Comparison of ENCODE assay signal across 6 cellular contexts in the genomic region with DNA sequence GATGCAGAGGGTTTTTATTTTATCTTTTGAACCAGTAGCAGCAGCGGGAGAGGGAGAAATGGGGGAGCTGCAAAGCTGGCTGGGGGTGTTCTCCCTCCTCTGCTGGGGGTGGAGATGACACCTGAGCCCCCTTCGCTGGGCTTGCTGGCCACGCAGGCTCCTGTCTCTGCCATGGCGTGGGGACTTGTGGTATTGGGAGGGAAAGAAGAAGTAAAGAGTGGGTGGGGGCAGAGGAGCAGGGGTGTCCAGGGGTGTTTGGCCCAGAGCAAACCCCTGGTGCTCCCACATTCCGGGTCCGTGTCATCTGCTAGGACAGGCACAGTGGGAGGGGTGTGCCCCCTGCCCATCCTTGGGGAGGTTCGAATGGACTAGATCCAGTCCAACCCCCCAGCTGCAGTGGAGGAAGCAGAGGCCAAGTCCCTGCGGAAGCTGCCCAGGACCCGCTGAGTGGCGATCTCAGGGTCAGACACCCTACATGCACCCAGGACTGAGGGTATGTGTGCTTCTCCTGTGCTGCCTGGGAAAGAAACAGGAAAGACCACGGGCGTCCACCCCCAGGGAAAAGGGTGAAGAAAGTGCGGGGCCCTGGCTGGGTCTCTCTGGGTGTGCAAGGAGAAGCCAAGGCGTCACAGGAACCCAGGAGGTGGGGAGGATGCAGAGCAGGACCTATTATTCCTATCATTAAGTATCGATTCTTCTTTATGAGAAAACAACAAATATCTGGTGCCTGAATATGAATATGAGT.
DNase-seq lines count a peak whose midpoint lies in the region; ATAC-seq and TF ChIP-seq lines count a peak whose summit lies in the region.
"Not testable (repeated sequence)": the region's sequence is repeated elsewhere in the genome, so short reads cannot be mapped to it uniquely, and the experiment has no call there.

No MANE protein-coding gene starts in this region.

- peak overlapping the region; percentile 57 for H3K27ac Mint-ChIP-seq in neural crest cell (ENCODE audit: unreplicated experiment)

- peak overlapping the region; percentile 19; the same call in 1 of the 2 replicates for H3K27ac ChIP-seq in VCaP
- H3K27ac ChIP-seq in esophagus muscularis mucosa (replicated peaks in 1 of 4); upper lobe of right lung: not testable (repeated sequence)

- H3K4me1 Mint-ChIP-seq in neural crest cell, result not testable (repeated sequence)

- not testable (repeated sequence) for H3K36me3 ChIP-seq in esophagus muscularis mucosa, upper lobe of right lung

- not testable (repeated sequence) for H3K9me3 ChIP-seq in esophagus muscularis mucosa, upper lobe of right lung

- intact Hi-C loops in esophagus muscularis mucosa (cut with DNase I); upper lobe of right lung (cut with DNase I): not testable (repeated sequence)

- TF ChIP-seq POLR2A in esophagus muscularis mucosa (IDR thresholded peaks at IDR 0.05; ENCODE audit: low read depth), result not testable (repeated sequence)

- DNase-seq in NCI-H2171 treated with DMSO at 0.1 percent for 48 hours (lab: John Stamatoyannopoulos, UW) (peak; percentile 24), esophagus muscularis mucosa (ENCODE audit: extremely low spot score) (peak; percentile 70), mesenteric fat pad (ENCODE audit: low spot score) (peak; percentile 78), upper lobe of right lung (peak; percentile 47)
- DNase-seq in neural crest cell (ENCODE audit: low read depth, low spot score), result not testable (repeated sequence)

- TF ChIP-seq CTCF in VCaP (conservative IDR thresholded peaks at IDR 0.05); esophagus muscularis mucosa (IDR thresholded peaks at IDR 0.05); neural crest cell (conservative IDR thresholded peaks at IDR 0.05); upper lobe of right lung (IDR thresholded peaks at IDR 0.05): not testable (repeated sequence)

- not testable (repeated sequence) for H3K36me3 Mint-ChIP-seq in neural crest cell (ENCODE audit: low read depth)

- not testable (repeated sequence) for H3K27me3 Mint-ChIP-seq in neural crest cell (ENCODE audit: low read depth)

- H3K4me3 ChIP-seq in esophagus muscularis mucosa, upper lobe of right lung: not testable (repeated sequence)

- H3K4me3 Mint-ChIP-seq in neural crest cell, result not testable (repeated sequence)

- not testable (repeated sequence) for H3K9me3 Mint-ChIP-seq in neural crest cell

- not testable (repeated sequence) for ATAC-seq in upper lobe of right lung

- TF ChIP-seq EP300 in esophagus muscularis mucosa (IDR thresholded peaks at IDR 0.05), result not testable (repeated sequence)

- not testable (repeated sequence) for H3K4me1 ChIP-seq in esophagus muscularis mucosa, upper lobe of right lung

- H3K27me3 ChIP-seq in esophagus muscularis mucosa, upper lobe of right lung: not testable (repeated sequence)

- WGBS in esophagus muscularis mucosa, result 76% methylated on average over 11 of the region's 15 CpGs
